21 cellular contexts compared by ENCODE assay signal in genomic region chr10:120495226-120495625, GRCh38. TPM values are rescaled to one million over a fixed set of nuclear protein-coding genes. Genes with fewer than 3 reads are reported as not detected.
DNase-seq lines count a peak whose midpoint lies in the region; ATAC-seq lines count a peak whose summit lies in the region.
"Had no signal": no experiment of that assay in that cellular context is flagged by ENCODE, and none has a peak within 500 bp of the region (broad histone marks: within the 10 kb centered on the region; RNA-seq: fewer than 3 reads in every experiment).

No MANE protein-coding gene starts in this region.

- no peaks in the 10 kb centered on the region for H3K9me3 ChIP-seq in mesodermal cell (ENCODE audit: control insufficient read depth, low read length)
- H3K9me3 ChIP-seq: Caco-2, esophagus squamous epithelium, suprapubic skin had no signal

- peaks cover 21% of the 10 kb centered on the region for H3K4me1 ChIP-seq in mesodermal cell (ENCODE audit: control insufficient read depth, insufficient read depth, low read length, poor library complexity, severe bottlenecking)
- H3K4me1 ChIP-seq: Caco-2, esophagus squamous epithelium, suprapubic skin had no signal

- ATAC-seq in HG02981 (IDR thresholded peaks at IDR 0.05; ENCODE audit: unreplicated experiment): no peak
- no peak for ATAC-seq in GM21381 (IDR thresholded peaks at IDR 0.05; ENCODE audit: unreplicated experiment)
- ATAC-seq: activated CD8-positive, alpha-beta T cell treated with anti-CD3 and anti-CD28 coated beads, Interleukin-2, amount 10 ng/mL, durations not matched to agents 7 days and 5 days; naive thymus-derived CD8-positive, alpha-beta T cell had no signal

- peak; percentile 25 for DNase-seq in CMK (ENCODE audit: low read depth)
- DNase-seq in NCI-H2227 (lab: John Stamatoyannopoulos, UW; ENCODE audit: unreplicated experiment): peak; percentile 19
- peak; percentile 11 for DNase-seq in ecto neural progenitor cell (ENCODE audit: low spot score)
- DNase-seq in NCI-H2029 treated with DMSO at 0.1 percent for 48 hours (lab: John Stamatoyannopoulos, UW): no peak
- no peak for DNase-seq in activated CD4-positive, alpha-beta T cell treated with anti-CD3 and anti-CD28 coated beads for 4 hours
- DNase-seq: activated CD8-positive, alpha-beta T cell treated with anti-CD3 and anti-CD28 coated beads, Interleukin-2, amount 10 ng/mL, durations not matched to agents 7 days and 5 days; activated naive CD8-positive, alpha-beta T cell treated with anti-CD3 and anti-CD28 coated beads for 36 hours; Caco-2; esophagus squamous epithelium; immature natural killer cell; naive thymus-derived CD8-positive, alpha-beta T cell; NCI-H146; NCI-H226; posterior cingulate gyrus; T-helper 1 cell had no signal

- no peak overlapping the region for H3K4me3 ChIP-seq in mesodermal cell (ENCODE audit: extremely low read depth, insufficient read depth, low read length, poor library complexity, severe bottlenecking)
- H3K4me3 ChIP-seq: cardiac muscle cell, esophagus squamous epithelium, suprapubic skin had no signal

- no peaks in the 10 kb centered on the region for H3K36me3 ChIP-seq in mesodermal cell (ENCODE audit: control insufficient read depth, insufficient read depth, low read length)
- H3K36me3 ChIP-seq: cardiac muscle cell, esophagus squamous epithelium, suprapubic skin had no signal

- H3K27ac ChIP-seq in mesodermal cell (ENCODE audit: low read depth, low read length, severe bottlenecking): peak overlapping the region; percentile 32
- H3K27ac ChIP-seq: cardiac muscle cell, esophagus squamous epithelium, suprapubic skin, VCaP had no signal

- WGBS in mesodermal cell (ENCODE audit: insufficient coverage in 2 of 2), 2 experiments: 78 to 92% methylated on average over 2 to 3 of the region's 3 CpGs

RNA-seq across cellular contexts. Expression of gene PLPP4, which starts 38.2 kb away (rescaled TPM):
- polyA plus RNA-seq in mesodermal cell (2013, experiment 1 of 2): 7.2 TPM
- 5.5 TPM for polyA plus RNA-seq in mesodermal cell (2013, experiment 2 of 2)
- polyA plus RNA-seq: immature natural killer cell; naive thymus-derived CD8-positive, alpha-beta T cell had no signal

Comparison
In these comparisons a context has a peak if more than half of its experiments do, and no peak if none do; other contexts are left out.
1. DNase-seq: peak in CMK (single experiment), NCI-H2227 (single experiment) and ecto neural progenitor cell (single experiment); none in NCI-H2029 treated with DMSO at 0.1 percent for 48 hours (single experiment) and activated CD4-positive, alpha-beta T cell treated with anti-CD3 and anti-CD28 coated beads for 4 hours (0 of 2).